In genomic region chr20:58458342-58459057, GRCh38 we compare ENCODE assay signal across 10 cellular contexts. TPM values are rescaled to one million over a fixed set of nuclear protein-coding genes. Genes with fewer than 3 reads are reported as not detected.
DNase-seq lines count a peak whose midpoint lies in the region; ATAC-seq, FAIRE-seq and TF ChIP-seq lines count a peak whose summit lies in the region.
"Had no signal": no experiment of that assay in that cellular context is flagged by ENCODE, and none has a peak within 500 bp of the region (broad histone marks: within the 10 kb centered on the region; RNA-seq: fewer than 3 reads in every experiment).

No MANE protein-coding gene starts in this region.

- ATAC-seq in GM21515 (IDR thresholded peaks at IDR 0.05; ENCODE audit: unreplicated experiment) = peak; percentile 94
- peak; percentile 90 for ATAC-seq in HG03457 (IDR thresholded peaks at IDR 0.05; ENCODE audit: unreplicated experiment)

- H3K9ac ChIP-seq in fibroblast of lung (ENCODE audit: insufficient read depth, low read length) = no peak overlapping the region

- H3K4me2 ChIP-seq in fibroblast of lung (ENCODE audit: extremely low read depth, insufficient read depth, low read length) = no peak overlapping the region

- TF ChIP-seq CTCF in GM13977 (IDR thresholded peaks at IDR 0.05; ENCODE audit: extremely low read depth, insufficient read depth, missing control alignments) = no peak
- TF ChIP-seq CTCF in fibroblast of lung (conservative IDR thresholded peaks at IDR 0.05 in 1 of 2, IDR thresholded peaks at IDR 0.05 in 1 of 2; ENCODE audit: low read depth in 1 of 2, low read length in 2 of 2) = no peak

- no peak overlapping the region for H2AFZ ChIP-seq in fibroblast of lung (ENCODE audit: low read length)

- H3K79me2 ChIP-seq in fibroblast of lung (ENCODE audit: control insufficient read depth, insufficient read depth, low read length) = no peaks in the 10 kb centered on the region

- DNase-seq in GM13977 (ENCODE audit: low spot score) = peak; percentile 84
- DNase-seq in fibroblast of lung (ENCODE audit: low read depth in 2 of 2) = peak; percentile 19 to 56
- DNase-seq in DMS 273 treated with DMSO at 0.1 percent for 48 hours (lab: John Stamatoyannopoulos, UW) = no peak
- no peak for DNase-seq in frontal cortex (ENCODE audit: low spot score in 2 of 2)
- DNase-seq in NCI-H1436 treated with DMSO at 0.1 percent for 48 hours (lab: John Stamatoyannopoulos, UW) = no peak
- DNase-seq in NCI-H82 (lab: John Stamatoyannopoulos, UW) = no peak
- DNase-seq: T1000 had no signal

- no peaks in the 10 kb centered on the region for H3K9me3 ChIP-seq in fibroblast of lung (ENCODE audit: control insufficient read depth, insufficient read depth, low read depth, low read length)

- in situ Hi-C loops in GM13977 (cut with MboI; ENCODE audit: low pct_unique_long_range_greater_than_20kb, low sequenced_read_pairs, unreplicated experiment) = loop anchor here (10.0 kb wide), 1 partner anchor 224 kb away; no protein-coding TSS in a partner anchor

- no peak overlapping the region for H3K4me3 ChIP-seq in fibroblast of lung (replicated peaks in 1 of 4; ENCODE audit: control extremely low read depth in 1 of 4, insufficient read depth in 1 of 4, low read depth in 3 of 4, low read length in 4 of 4)
- H3K4me3 ChIP-seq: right atrium auricular region had no signal

- no peaks in the 10 kb centered on the region for H3K4me1 ChIP-seq in fibroblast of lung (ENCODE audit: control insufficient read depth, extremely low read depth, insufficient read depth, low read length)
- H3K4me1 ChIP-seq: right atrium auricular region had no signal

- no peak overlapping the region for H3K27ac ChIP-seq in fibroblast of lung (ENCODE audit: insufficient read depth, low read length)
- H3K27ac ChIP-seq: right atrium auricular region had no signal

- H4K20me1 ChIP-seq in fibroblast of lung (ENCODE audit: control insufficient read depth, extremely low read depth, insufficient read depth, low read length) = no peaks in the 10 kb centered on the region

- H3K27me3 ChIP-seq in fibroblast of lung (ENCODE audit: control insufficient read depth, insufficient read depth, low read length) = no peaks in the 10 kb centered on the region
- H3K27me3 ChIP-seq: right atrium auricular region had no signal

- FAIRE-seq in frontal cortex (lab: Jason Lieb, UNC) = no peak

- H3K36me3 ChIP-seq in fibroblast of lung (ENCODE audit: control insufficient read depth, insufficient read depth, low read length) = no peaks in the 10 kb centered on the region
- H3K36me3 ChIP-seq: right atrium auricular region had no signal

RNA-seq across cellular contexts. Expression of gene APCDD1L, which starts 56.7 kb away (rescaled TPM):
- total RNA-seq in fibroblast of lung (0.99 and 1.0 TPM in 2 replicates), frontal cortex (not detected)
- polyA plus RNA-seq in fibroblast of lung = 0.18 and 1.6 TPM in 2 replicates
- 0.72 and 3.5 TPM in 2 replicates for polyA plus RNA-seq in fibroblast of lung (2012)
- polyA minus RNA-seq in fibroblast of lung (ENCODE audit: low replicate concordance) = 0.47 and 2.5 TPM in 2 replicates

Comparison
In these comparisons a context has a peak if more than half of its experiments do, and no peak if none do; other contexts are left out.
1. DNase-seq: peak in GM13977 (single experiment) and fibroblast of lung (2 of 2); none in DMS 273 treated with DMSO at 0.1 percent for 48 hours (single experiment), frontal cortex (0 of 2), NCI-H1436 treated with DMSO at 0.1 percent for 48 hours (single experiment) and NCI-H82 (single experiment).